ENCODE assay signal across 23 cellular contexts in the genomic region with DNA sequence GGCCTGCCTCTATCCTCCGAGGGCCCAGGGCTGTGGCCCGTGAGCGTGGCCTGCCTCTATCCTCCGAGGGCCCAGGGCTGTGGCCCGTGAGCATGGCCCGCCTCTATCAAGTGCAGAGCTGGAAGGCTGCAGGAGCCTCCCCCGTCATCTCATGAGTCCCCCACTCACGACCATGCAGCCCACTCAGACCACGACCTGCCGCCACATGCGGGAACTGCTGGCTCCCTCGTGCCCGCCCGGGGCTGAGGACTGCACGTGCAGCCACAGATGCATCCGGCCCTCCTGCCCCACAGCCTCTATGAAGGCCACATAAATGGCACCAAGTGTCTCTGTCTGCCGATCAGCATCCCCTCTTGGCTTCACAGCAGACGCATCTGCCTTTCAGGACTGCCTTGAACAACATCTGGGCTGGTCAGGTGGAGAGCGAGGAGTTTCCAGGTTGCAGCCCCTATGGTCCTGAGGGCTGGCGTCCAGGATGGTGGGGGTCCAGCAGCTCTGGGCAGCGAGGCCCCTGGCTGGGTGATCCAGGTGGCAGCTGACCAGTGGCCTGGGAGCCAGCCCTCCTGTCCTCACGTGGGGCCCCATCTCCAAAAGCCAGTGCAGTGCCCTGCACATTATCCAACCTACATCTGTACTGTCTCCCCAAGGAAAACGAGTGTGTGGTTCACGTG.
"Had no signal": no experiment of that assay in that cellular context is flagged by ENCODE, and none has a peak within 500 bp of the region (broad histone marks: within the 10 kb centered on the region; RNA-seq: fewer than 3 reads in every experiment).

No MANE protein-coding gene starts in this region.

- H3K4me2 ChIP-seq: KMS-11 had no signal

- H3K36me3 ChIP-seq: SJSA1 had no signal

- H3K9me3 Mint-ChIP-seq: IgD-negative memory B cell had no signal

- H3K9me3 ChIP-seq: SJSA1 had no signal

- H3K4me3 Mint-ChIP-seq: IgD-negative memory B cell had no signal

- FAIRE-seq: K562 had no signal

- H3K27me3 ChIP-seq: SJSA1 had no signal

- H3K4me3 ChIP-seq: K562, SJSA1, SK-N-MC had no signal

- DNase-seq: Kasumi-1, MM.1S, NCI-H1092 treated with DMSO at 0.1 percent for 48 hours, NCI-H1436, NCI-H187, NCI-H2029, NCI-H2081 treated with DMSO at 0.1 percent for 48 hours, NCI-H2171, NCI-H226, NCI-H446, NCI-H510A, NCI-H524 treated with DMSO at 0.1 percent for 48 hours, NCI-H69, NCI-H774, PC-3, SHP77 had no signal

- H3K4me1 ChIP-seq: SJSA1 had no signal

- H3K27me3 Mint-ChIP-seq: IgD-negative memory B cell had no signal

- ATAC-seq: Panc1, PC-3 had no signal

- H3K9ac ChIP-seq: KMS-11 had no signal

- H3K27ac ChIP-seq: KMS-11, RWPE1, SJSA1, SK-N-MC had no signal
